ENCODE assay signal across 13 cellular contexts in the genomic region with DNA sequence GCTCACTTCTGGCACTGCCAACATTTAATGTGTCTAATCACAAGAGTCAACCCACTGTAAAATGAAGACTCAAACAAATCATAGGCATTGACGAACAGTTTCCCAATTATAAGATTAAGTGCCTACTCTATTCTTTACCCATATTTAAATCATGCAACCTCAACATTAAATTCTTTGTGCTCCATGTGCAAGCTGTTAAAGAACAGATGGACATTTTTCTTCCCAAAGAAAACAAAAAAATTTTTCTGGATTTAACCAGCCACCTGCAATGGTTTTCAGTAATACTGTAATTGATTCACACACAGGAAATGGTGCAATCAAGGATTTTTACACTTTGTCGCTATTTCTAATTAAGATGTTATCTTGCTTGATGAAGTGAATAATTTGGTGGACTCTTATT. TPM values are rescaled to one million over a fixed set of nuclear protein-coding genes. Genes with fewer than 3 reads are reported as not detected.
DNase-seq lines count a peak whose midpoint lies in the region; ATAC-seq and TF ChIP-seq lines count a peak whose summit lies in the region.
"Had no signal": no experiment of that assay in that cellular context is flagged by ENCODE, and none has a peak within 500 bp of the region (broad histone marks: within the 10 kb centered on the region; RNA-seq: fewer than 3 reads in every experiment).

No MANE protein-coding gene starts in this region.

- H4K20me1 ChIP-seq in DND-41 (ENCODE audit: insufficient read depth, low read length), result peaks cover 76% of the 10 kb centered on the region

- TF ChIP-seq CTCF in DND-41 (IDR thresholded peaks at IDR 0.05; ENCODE audit: borderline replicate concordance, extremely low read depth, low read length, poor library complexity, severe bottlenecking), result no peak

- peaks cover 97% of the 10 kb centered on the region for H3K79me2 ChIP-seq in DND-41 (ENCODE audit: insufficient read depth, low read length)

- peak overlapping the region; percentile 68 for H3K27ac Mint-ChIP-seq in activated naive CD8-positive, alpha-beta T cell treated with anti-CD3 and anti-CD28 coated beads, Interleukin-2, amount 10 ng/mL, durations not matched to agents 7 days and 5 days
- H3K27ac Mint-ChIP-seq in naive thymus-derived CD8-positive, alpha-beta T cell, result peak overlapping the region in 7 of 10 donors; percentile 16 to 100 (median 52)

- peaks cover 65% of the 10 kb centered on the region for H3K36me3 Mint-ChIP-seq in activated naive CD8-positive, alpha-beta T cell treated with anti-CD3 and anti-CD28 coated beads, Interleukin-2, amount 10 ng/mL, durations not matched to agents 7 days and 5 days
- H3K36me3 Mint-ChIP-seq in naive thymus-derived CD8-positive, alpha-beta T cell, result peaks cover 15 to 82% (median 42%) of the 10 kb centered on the region in 3 donors

- peaks cover 85% of the 10 kb centered on the region for H3K36me3 ChIP-seq in DND-41 (ENCODE audit: insufficient read depth, low read length)
- H3K36me3 ChIP-seq in HAP-1 (replicated peaks), result peaks cover 89% of the 10 kb centered on the region

- H3K4me1 ChIP-seq in DND-41 (ENCODE audit: insufficient read depth, low read length) (peaks cover 46% of the 10 kb centered on the region), HAP-1 (peaks cover 17% of the 10 kb centered on the region)

- in situ Hi-C loops in HAP-1 (cut with MboI; ENCODE audit: low sequenced_read_pairs), result no loop called here

- H3K9me3 ChIP-seq in DND-41 (ENCODE audit: insufficient read depth, low read length, severe bottlenecking), result no peaks in the 10 kb centered on the region
- H3K9me3 ChIP-seq in HAP-1, result no peaks in the 10 kb centered on the region
- H3K9me3 ChIP-seq: ascending aorta had no signal

- H2AFZ ChIP-seq in DND-41 (ENCODE audit: low read depth, low read length), result no peak overlapping the region

- H3K4me3 Mint-ChIP-seq in activated naive CD8-positive, alpha-beta T cell treated with anti-CD3 and anti-CD28 coated beads, Interleukin-2, amount 10 ng/mL, durations not matched to agents 7 days and 5 days, result peak overlapping the region; percentile 4
- peak overlapping the region in 6 of 10 donors; percentile 4 to 95 (median 32) for H3K4me3 Mint-ChIP-seq in naive thymus-derived CD8-positive, alpha-beta T cell

- no peak for ATAC-seq in DND-41 (ENCODE audit: insufficient read depth, low read depth)
- ATAC-seq in activated naive CD8-positive, alpha-beta T cell treated with anti-CD3 and anti-CD28 coated beads, Interleukin-2, amount 10 ng/mL, durations not matched to agents 7 days and 5 days (ENCODE audit: low read depth), result no peak
- ATAC-seq in naive thymus-derived CD8-positive, alpha-beta T cell, result no peak

- H3K27ac ChIP-seq in DND-41 (ENCODE audit: low read length), result no peak overlapping the region
- H3K27ac ChIP-seq: 22Rv1, ascending aorta had no signal

- no peak overlapping the region for H3K9ac ChIP-seq in DND-41 (ENCODE audit: low read depth, low read length)

- H3K27me3 ChIP-seq in DND-41 (ENCODE audit: insufficient read depth, low read length, poor library complexity) (no peaks in the 10 kb centered on the region), HAP-1 (ENCODE audit: low read depth) (no peaks in the 10 kb centered on the region)
- H3K27me3 ChIP-seq: ascending aorta had no signal

- H3K4me3 ChIP-seq in DND-41 (ENCODE audit: low read depth in 1 of 2, low read length in 2 of 2) (peak overlapping the region in 1 of 2 experiments; percentile 12; a peak in 1 of 4 replicates), HAP-1 (no peak overlapping the region)

- no peaks in the 10 kb centered on the region for H3K9me3 Mint-ChIP-seq in activated naive CD8-positive, alpha-beta T cell treated with anti-CD3 and anti-CD28 coated beads, Interleukin-2, amount 10 ng/mL, durations not matched to agents 7 days and 5 days
- peaks cover 0 to 2% (median 0%) of the 10 kb centered on the region in 9 donors for H3K9me3 Mint-ChIP-seq in naive thymus-derived CD8-positive, alpha-beta T cell

- H3K4me1 Mint-ChIP-seq in activated naive CD8-positive, alpha-beta T cell treated with anti-CD3 and anti-CD28 coated beads, Interleukin-2, amount 10 ng/mL, durations not matched to agents 7 days and 5 days, result peaks cover 37% of the 10 kb centered on the region
- H3K4me1 Mint-ChIP-seq in naive thymus-derived CD8-positive, alpha-beta T cell, result peaks cover 40 to 65% (median 56%) of the 10 kb centered on the region in 4 donors

- H3K4me2 ChIP-seq in DND-41 (ENCODE audit: insufficient read depth, low read length), result peak overlapping the region; percentile 71; the same call in 1 of the 2 replicates

- DNase-seq in DMS 273 (lab: John Stamatoyannopoulos, UW; ENCODE audit: unreplicated experiment) (peak; percentile 8), DMS 273 treated with DMSO at 0.1 percent for 48 hours (lab: John Stamatoyannopoulos, UW) (no peak), DND-41 (no peak), NCI-H2196 treated with DMSO at 0.1 percent for 48 hours (lab: John Stamatoyannopoulos, UW; ENCODE audit: unreplicated experiment) (no peak), DMS53 treated with DMSO at 0.1 percent for 48 hours (lab: John Stamatoyannopoulos, UW; ENCODE audit: unreplicated experiment) (no peak), HAP-1 (ENCODE audit: low spot score in 2 of 2) (no peak)
- no peak for DNase-seq in activated naive CD8-positive, alpha-beta T cell treated with anti-CD3 and anti-CD28 coated beads, Interleukin-2, amount 10 ng/mL, durations not matched to agents 7 days and 5 days
- no peak for DNase-seq in naive thymus-derived CD8-positive, alpha-beta T cell
- DNase-seq: MM.1S, nucleus accumbens, trophoblast cell had no signal

- H3K27me3 Mint-ChIP-seq in activated naive CD8-positive, alpha-beta T cell treated with anti-CD3 and anti-CD28 coated beads, Interleukin-2, amount 10 ng/mL, durations not matched to agents 7 days and 5 days, result no peaks in the 10 kb centered on the region
- peaks cover 0 to 6% (median 0%) of the 10 kb centered on the region in 5 donors for H3K27me3 Mint-ChIP-seq in naive thymus-derived CD8-positive, alpha-beta T cell

- POLR2A ChIA-PET in activated naive CD8-positive, alpha-beta T cell treated with anti-CD3 and anti-CD28 coated beads, Interleukin-2, amount 10 ng/mL, durations not matched to agents 7 days and 5 days (lab: Charles Lee), result no interaction called here
- POLR2A ChIA-PET in naive thymus-derived CD8-positive, alpha-beta T cell (lab: Charles Lee), result interaction anchor here (5.3 kb wide), 1 partner anchor 16 kb away, joined by 141 read pairs; a partner anchor contains a TSS

RNA-seq across cellular contexts. Expression of gene HNRNPK, which starts 3.6 kb away (rescaled TPM):
- 100 to 1,000 TPM; 587 to 601 TPM for total RNA-seq in activated naive CD8-positive, alpha-beta T cell treated with anti-CD3 and anti-CD28 coated beads, Interleukin-2, amount 10 ng/mL, durations not matched to agents 7 days and 5 days
- 100 to 1,000 TPM; 653 to 706 TPM for total RNA-seq in naive thymus-derived CD8-positive, alpha-beta T cell
- 100 to 1,000 TPM; 760 to 890 (median 849) TPM for polyA plus RNA-seq in naive thymus-derived CD8-positive, alpha-beta T cell

RNA-seq across cellular contexts. Expression of gene RMI1, which starts 4.2 kb away (rescaled TPM):
- total RNA-seq in activated naive CD8-positive, alpha-beta T cell treated with anti-CD3 and anti-CD28 coated beads, Interleukin-2, amount 10 ng/mL, durations not matched to agents 7 days and 5 days, result 10 to 100 TPM; 19.0 to 19.2 TPM
- 1 to 10 TPM; 6.6 to 8.3 TPM for total RNA-seq in naive thymus-derived CD8-positive, alpha-beta T cell
- polyA plus RNA-seq in naive thymus-derived CD8-positive, alpha-beta T cell, result 1 to 10 TPM; 5.3 to 6.7 (median 6.3) TPM

RNA-seq across cellular contexts. Expression of gene KIF27, which starts 55.1 kb away (rescaled TPM):
- total RNA-seq in activated naive CD8-positive, alpha-beta T cell treated with anti-CD3 and anti-CD28 coated beads, Interleukin-2, amount 10 ng/mL, durations not matched to agents 7 days and 5 days, result 1 to 10 TPM; 3.4 to 3.6 TPM
- total RNA-seq in naive thymus-derived CD8-positive, alpha-beta T cell, result 1 to 10 TPM; 7.4 to 8.4 TPM
- polyA plus RNA-seq in naive thymus-derived CD8-positive, alpha-beta T cell, result 1 to 10 TPM; 1.1 to 2.1 (median 1.3) TPM
